In genomic region chr2:96209011-96209728, GRCh38 we compare ENCODE assay signal across 1 cellular context.
A peak's percentile ranks its signal among the peaks of the same experiment; 100 is the strongest.
TF ChIP-seq lines count a peak whose summit lies in the region.

No MANE protein-coding gene starts in this region.

TF ChIP-seq in GM12878, 131 proteins besides CTCF, POLR2A, EP300 and RAD21:
- no peak for TF ChIP-seq ZNF592 (IDR thresholded peaks at IDR 0.05)
- TF ChIP-seq ATF7 (IDR thresholded peaks at IDR 0.05; ENCODE audit: low read depth) = 0 out of 2 replicates have a peak, but pooled peaks have one; percentile 2
- TF ChIP-seq RELA (IDR thresholded peaks at IDR 0.05; ENCODE audit: borderline replicate concordance, partially characterized antibody) = no peak
- TF ChIP-seq BCL3 (IDR thresholded peaks at IDR 0.05; ENCODE audit: borderline replicate concordance, insufficient read depth, low read depth, low read length, poor library complexity, severe bottlenecking) = peak; percentile 7
- no peak for TF ChIP-seq PKNOX1 (IDR thresholded peaks at IDR 0.05)
- TF ChIP-seq SMC3 (IDR thresholded peaks at IDR 0.05; ENCODE audit: borderline replicate concordance, low read length) = no peak
- peak; percentile 10; the same call in 1 of the 2 replicates for TF ChIP-seq PML (IDR thresholded peaks at IDR 0.05; ENCODE audit: low read length)
- peak; percentile 93 for TF ChIP-seq YY1 (IDR thresholded peaks at IDR 0.05; ENCODE audit: low read depth, low read length)
- peak; percentile 9; the same call in 1 of the 2 replicates for TF ChIP-seq POLR2AphosphoS2 (IDR thresholded peaks at IDR 0.05; ENCODE audit: low read depth, low read length)
TF ChIP-seq in GM12878: peak in this region for 5.
